Comparison of ENCODE assay signal across 28 cellular contexts in genomic region chr12:94667031-94667540, GRCh38.
"Had no signal": no experiment of that assay in that cellular context is flagged by ENCODE, and none has a peak within 500 bp of the region (broad histone marks: within the 10 kb centered on the region; RNA-seq: fewer than 3 reads in every experiment).

No MANE protein-coding gene starts in this region.

- H3K27me3 Mint-ChIP-seq: stimulated activated memory B cell treated with anti-CD40 and anti-IgM and Interleukin-4, amounts not matched to agents 10 μg/mL and 1 μg/mL and 100 μg/mL, for 72 hours had no signal

- H3K4me3 Mint-ChIP-seq: naive thymus-derived CD8-positive, alpha-beta T cell; nephron; stimulated activated memory B cell treated with anti-CD40 and anti-IgM and Interleukin-4, amounts not matched to agents 10 μg/mL and 1 μg/mL and 100 μg/mL, for 72 hours; stimulated activated naive CD8-positive, alpha-beta T cell treated with anti-CD3 and anti-CD28 coated beads, Interleukin-15, amount 100 ng/mL, for 72 hours had no signal

- H3K4me1 Mint-ChIP-seq: stimulated activated memory B cell treated with anti-CD40 and anti-IgM and Interleukin-4, amounts not matched to agents 10 μg/mL and 1 μg/mL and 100 μg/mL, for 72 hours; stimulated activated naive CD8-positive, alpha-beta T cell treated with anti-CD3 and anti-CD28 coated beads, Interleukin-15, amount 100 ng/mL, for 72 hours had no signal

- H3K4me3 ChIP-seq: heart right ventricle, hepatocyte, left lung, lower lobe of right lung, ovary, psoas muscle, right atrium auricular region, right lobe of liver, smooth muscle cell, suprapubic skin, thoracic aorta, tibial artery, upper lobe of right lung had no signal

- H3K36me3 Mint-ChIP-seq: naive thymus-derived CD8-positive, alpha-beta T cell had no signal

- DNase-seq: heart right ventricle; kidney glomerular epithelial cell; left colon; left lung; lower lobe of right lung; mammary epithelial cell; mesenchymal stem cell; naive thymus-derived CD8-positive, alpha-beta T cell; ovary; posterior cingulate gyrus; psoas muscle; right lobe of liver; stimulated activated CD4-positive, alpha-beta T cell treated with anti-CD3 and anti-CD28 coated beads, Interleukin-1b, Interleukin-23, amount 100 ng/mL, for 48 hours; stimulated activated CD4-positive, alpha-beta T cell treated with anti-CD3 and anti-CD28 coated beads, Interleukin-2, amount 100 ng/mL, for 48 hours; stimulated activated CD4-positive, alpha-beta T cell treated with anti-CD3 and anti-CD28 coated beads, Interleukin-4, amount 100 ng/mL, for 4 hours; stimulated activated CD8-positive, alpha-beta memory T cell treated with anti-CD3 and anti-CD28 coated beads, Interleukin-4, amount 100 ng/mL, for 48 hours; stimulated activated naive CD4-positive, alpha-beta T cell treated with Interleukin-2 at 50 U/mL for 16 hours; stimulated activated naive CD8-positive, alpha-beta T cell treated with anti-CD3 and anti-CD28 coated beads, Interleukin-15, amount 100 ng/mL, for 72 hours; tibial artery; trophoblast cell; upper lobe of right lung had no signal

- H3K27ac ChIP-seq: heart right ventricle, hepatocyte, left lung, lower lobe of right lung, ovary, psoas muscle, right atrium auricular region, right lobe of liver, suprapubic skin, thoracic aorta, tibial artery, upper lobe of right lung had no signal

- H3K27me3 ChIP-seq: heart right ventricle, hepatocyte, left lung, ovary, right atrium auricular region, right lobe of liver, suprapubic skin, tibial artery, upper lobe of right lung had no signal

- ATAC-seq: heart right ventricle; left colon; left lung; lower lobe of right lung; naive thymus-derived CD8-positive, alpha-beta T cell; psoas muscle; right lobe of liver; stimulated activated memory B cell treated with anti-CD40 and anti-IgM and Interleukin-4, amounts not matched to agents 10 μg/mL and 1 μg/mL and 100 μg/mL, for 72 hours; stimulated activated naive CD8-positive, alpha-beta T cell treated with anti-CD3 and anti-CD28 coated beads, Interleukin-15, amount 100 ng/mL, for 72 hours; upper lobe of right lung had no signal

- H3K27ac Mint-ChIP-seq: naive thymus-derived CD8-positive, alpha-beta T cell; nephron; stimulated activated memory B cell treated with anti-CD40 and anti-IgM and Interleukin-4, amounts not matched to agents 10 μg/mL and 1 μg/mL and 100 μg/mL, for 72 hours; stimulated activated naive CD8-positive, alpha-beta T cell treated with anti-CD3 and anti-CD28 coated beads, Interleukin-15, amount 100 ng/mL, for 72 hours had no signal

- H3K9me3 Mint-ChIP-seq: naive thymus-derived CD8-positive, alpha-beta T cell; nephron; stimulated activated memory B cell treated with anti-CD40 and anti-IgM and Interleukin-4, amounts not matched to agents 10 μg/mL and 1 μg/mL and 100 μg/mL, for 72 hours; stimulated activated naive CD8-positive, alpha-beta T cell treated with anti-CD3 and anti-CD28 coated beads, Interleukin-15, amount 100 ng/mL, for 72 hours had no signal
